In the genomic region with DNA sequence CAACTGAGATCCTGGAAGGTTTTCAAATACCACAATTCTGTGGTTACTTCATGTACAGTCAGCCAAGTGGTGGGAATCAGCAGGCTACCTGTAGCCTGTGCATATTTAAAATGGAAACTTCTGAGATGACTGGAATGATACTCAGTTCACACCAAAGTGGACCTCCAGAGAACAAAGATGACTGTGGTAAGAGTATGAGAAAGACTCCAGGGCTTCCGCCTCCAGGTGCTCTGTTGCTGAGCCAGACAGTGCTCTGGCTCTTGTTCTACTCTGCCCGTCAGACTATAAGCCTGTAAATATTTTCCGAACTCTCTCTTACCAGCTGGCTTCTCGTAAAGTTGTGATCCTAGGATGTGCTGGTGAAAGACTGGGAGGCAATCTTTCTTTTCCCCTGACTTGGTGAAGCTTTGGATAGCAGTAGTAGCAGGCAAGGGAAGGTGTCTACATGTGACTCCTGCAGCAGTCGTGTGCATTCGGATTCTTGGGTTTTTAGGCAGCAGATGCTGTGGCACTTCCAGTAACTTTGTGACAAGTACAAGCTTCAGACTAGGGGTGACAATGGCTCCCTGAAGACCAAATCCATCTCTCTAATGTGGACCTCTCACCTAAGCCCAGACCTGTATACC, we compare ENCODE assay signal across 9 cellular contexts.
DNase-seq lines count a peak whose midpoint lies in the region; ATAC-seq, FAIRE-seq and TF ChIP-seq lines count a peak whose summit lies in the region.
"Had no signal": no experiment of that assay in that cellular context is flagged by ENCODE, and none has a peak within 500 bp of the region (broad histone marks: within the 10 kb centered on the region; RNA-seq: fewer than 3 reads in every experiment).

No MANE protein-coding gene starts in this region.

- TF ChIP-seq CTCF in GM13977 (IDR thresholded peaks at IDR 0.05; ENCODE audit: extremely low read depth, insufficient read depth, missing control alignments) = no peak
- no peak for TF ChIP-seq CTCF in D721Med (IDR thresholded peaks at IDR 0.05; ENCODE audit: insufficient read depth, missing control alignments)

- no peak for TF ChIP-seq POLR2A in H54 (IDR thresholded peaks at IDR 0.05; ENCODE audit: low read depth, low read length)

- in situ Hi-C loops in GM13977 (cut with MboI; ENCODE audit: low pct_unique_long_range_greater_than_20kb, low sequenced_read_pairs, unreplicated experiment) = no loop called here

- DNase-seq in GM13977 (ENCODE audit: low spot score) (peak; percentile 58), H54 (ENCODE audit: insufficient read length, low spot score) (no peak), hepatic stellate cell (ENCODE audit: low spot score) (no peak), GOT3 (lab: John Stamatoyannopoulos, UW) (no peak), D721Med (ENCODE audit: insufficient read length, low spot score) (no peak)
- DNase-seq in effector memory CD8-positive, alpha-beta T cell = no peak
- DNase-seq: tibial artery had no signal

- H3K27me3 Mint-ChIP-seq in effector memory CD8-positive, alpha-beta T cell = no peaks in the 10 kb centered on the region

- ATAC-seq in GM19438 (IDR thresholded peaks at IDR 0.05; ENCODE audit: low read depth, unreplicated experiment) (peak; percentile 72), HG03280 (IDR thresholded peaks at IDR 0.05; ENCODE audit: unreplicated experiment) (peak; percentile 64)
- ATAC-seq in effector memory CD8-positive, alpha-beta T cell (replicated peaks) = no peak

- H3K27ac Mint-ChIP-seq in effector memory CD8-positive, alpha-beta T cell = peak overlapping the region; percentile 64 to 89

- peak overlapping the region; percentile 8 to 14 for H3K4me3 Mint-ChIP-seq in effector memory CD8-positive, alpha-beta T cell

- H3K36me3 Mint-ChIP-seq in effector memory CD8-positive, alpha-beta T cell (ENCODE audit: insufficient read depth) = peaks cover 20% of the 10 kb centered on the region

- peaks cover 56 to 60% of the 10 kb centered on the region in 2 donors for H3K4me1 Mint-ChIP-seq in effector memory CD8-positive, alpha-beta T cell (ENCODE audit: low read depth in 2 of 2)

- FAIRE-seq in H54 (lab: Jason Lieb, UNC) (no peak), D721Med (lab: Jason Lieb, UNC) (no peak)

- H3K9me3 Mint-ChIP-seq in effector memory CD8-positive, alpha-beta T cell = no peaks in the 10 kb centered on the region
